Comparison of ENCODE assay signal across 29 cellular contexts in the genomic region with DNA sequence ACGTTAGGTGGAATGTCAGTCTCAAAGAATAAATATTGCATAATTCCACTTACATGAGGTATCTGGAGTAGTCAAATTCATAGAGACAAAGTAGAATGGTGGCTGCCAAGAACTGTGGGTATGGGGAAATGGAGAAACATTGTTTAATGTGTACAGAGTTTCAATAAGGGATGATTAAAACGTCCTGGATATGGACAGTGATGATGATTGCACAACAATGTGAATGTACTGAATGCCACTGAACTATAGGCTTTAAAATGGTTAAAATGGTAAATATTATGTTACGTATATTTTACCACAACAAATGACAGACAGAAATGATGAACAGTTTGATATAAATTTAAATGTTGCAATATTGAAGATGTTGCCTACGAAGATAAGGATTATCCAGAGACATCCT.
"Had no signal": no experiment of that assay in that cellular context is flagged by ENCODE, and none has a peak within 500 bp of the region (broad histone marks: within the 10 kb centered on the region; RNA-seq: fewer than 3 reads in every experiment).

No MANE protein-coding gene starts in this region.

- H3K27ac Mint-ChIP-seq: stimulated activated effector memory CD8-positive, alpha-beta T cell treated with anti-CD3 and anti-CD28 coated beads, Interleukin-12 subunit alpha, Interleukin-12 subunit beta, amount 100 ng/mL, for 72 hours; stimulated activated memory B cell treated with anti-CD40 and anti-IgM and Interleukin-4, amounts not matched to agents 10 μg/mL and 1 μg/mL and 100 μg/mL, for 72 hours; stimulated activated naive B cell treated with anti-CD40 and anti-IgM and Interleukin-4, amounts not matched to agents 10 μg/mL and 1 μg/mL and 100 μg/mL, for 72 hours; stimulated activated naive CD8-positive, alpha-beta T cell treated with anti-CD3 and anti-CD28 coated beads, Interleukin-15, amount 100 ng/mL, for 72 hours; stimulated activated naive CD8-positive, alpha-beta T cell treated with anti-CD3 and anti-CD28 coated beads, Interleukin-15, Interleukin-2, amounts not matched to agents 100 ng/mL and 50 ng/mL, for 24 hours; type B pancreatic cell had no signal

- H3K27ac ChIP-seq: stomach, suprapubic skin, testis, thoracic aorta, thyroid gland, tibial artery, tibial nerve, transverse colon, upper lobe of left lung, upper lobe of right lung, uterus, vagina had no signal

- H3K4me1 Mint-ChIP-seq: stimulated activated effector memory CD8-positive, alpha-beta T cell treated with anti-CD3 and anti-CD28 coated beads, Interleukin-12 subunit alpha, Interleukin-12 subunit beta, amount 100 ng/mL, for 72 hours; stimulated activated memory B cell treated with anti-CD40 and anti-IgM and Interleukin-4, amounts not matched to agents 10 μg/mL and 1 μg/mL and 100 μg/mL, for 72 hours; stimulated activated naive B cell treated with anti-CD40 and anti-IgM and Interleukin-4, amounts not matched to agents 10 μg/mL and 1 μg/mL and 100 μg/mL, for 72 hours; stimulated activated naive CD8-positive, alpha-beta T cell treated with anti-CD3 and anti-CD28 coated beads, Interleukin-15, amount 100 ng/mL, for 72 hours had no signal

- ATAC-seq: stimulated activated effector memory CD8-positive, alpha-beta T cell treated with anti-CD3 and anti-CD28 coated beads, Interleukin-12 subunit alpha, Interleukin-12 subunit beta, amount 100 ng/mL, for 72 hours; stimulated activated memory B cell treated with anti-CD40 and anti-IgM and Interleukin-4, amounts not matched to agents 10 μg/mL and 1 μg/mL and 100 μg/mL, for 72 hours; stimulated activated naive B cell treated with anti-CD40 and anti-IgM and Interleukin-4, amounts not matched to agents 10 μg/mL and 1 μg/mL and 100 μg/mL, for 72 hours; stimulated activated naive CD8-positive, alpha-beta T cell treated with anti-CD3 and anti-CD28 coated beads, Interleukin-15, amount 100 ng/mL, for 72 hours; stimulated activated naive CD8-positive, alpha-beta T cell treated with anti-CD3 and anti-CD28 coated beads, Interleukin-15, Interleukin-2, amounts not matched to agents 100 U/mL and 50 U/mL, for 24 hours; upper lobe of right lung had no signal

- H3K4me3 Mint-ChIP-seq: stimulated activated effector memory CD8-positive, alpha-beta T cell treated with anti-CD3 and anti-CD28 coated beads, Interleukin-12 subunit alpha, Interleukin-12 subunit beta, amount 100 ng/mL, for 72 hours; stimulated activated memory B cell treated with anti-CD40 and anti-IgM and Interleukin-4, amounts not matched to agents 10 μg/mL and 1 μg/mL and 100 μg/mL, for 72 hours; stimulated activated naive B cell treated with anti-CD40 and anti-IgM and Interleukin-4, amounts not matched to agents 10 μg/mL and 1 μg/mL and 100 μg/mL, for 72 hours; stimulated activated naive CD8-positive, alpha-beta T cell treated with anti-CD3 and anti-CD28 coated beads, Interleukin-15, amount 100 ng/mL, for 72 hours; stimulated activated naive CD8-positive, alpha-beta T cell treated with anti-CD3 and anti-CD28 coated beads, Interleukin-15, Interleukin-2, amounts not matched to agents 100 ng/mL and 50 ng/mL, for 24 hours; type B pancreatic cell had no signal

- H3K4me1 ChIP-seq: stomach, suprapubic skin, testis, thyroid gland, tibial artery, tibial nerve, transverse colon, upper lobe of left lung, upper lobe of right lung, uterus, vagina had no signal

- FAIRE-seq: urothelium cell line had no signal

- H3K36me3 Mint-ChIP-seq: stimulated activated effector memory CD8-positive, alpha-beta T cell treated with anti-CD3 and anti-CD28 coated beads, Interleukin-12 subunit alpha, Interleukin-12 subunit beta, amount 100 ng/mL, for 72 hours; stimulated activated memory B cell treated with anti-CD40 and anti-IgM and Interleukin-4, amounts not matched to agents 10 μg/mL and 1 μg/mL and 100 μg/mL, for 72 hours; stimulated activated naive B cell treated with anti-CD40 and anti-IgM and Interleukin-4, amounts not matched to agents 10 μg/mL and 1 μg/mL and 100 μg/mL, for 72 hours; type B pancreatic cell had no signal

- H3K9me3 Mint-ChIP-seq: stimulated activated naive CD8-positive, alpha-beta T cell treated with anti-CD3 and anti-CD28 coated beads, Interleukin-15, Interleukin-2, amounts not matched to agents 100 ng/mL and 50 ng/mL, for 24 hours; type B pancreatic cell had no signal

- H3K36me3 ChIP-seq: stomach, suprapubic skin, thoracic aorta, thyroid gland, tibial artery, tibial nerve, transverse colon, upper lobe of left lung, upper lobe of right lung, uterus, vagina had no signal

- DNase-seq: stimulated activated CD4-positive, alpha-beta T cell treated with anti-CD3 and anti-CD28 coated beads, Interleukin-2, amount 100 ng/mL, for 48 hours; stimulated activated CD4-positive, alpha-beta T cell treated with anti-CD3 and anti-CD28 coated beads, Interleukin-4, amount 100 ng/mL, for 1 hour; stimulated activated CD4-positive, alpha-beta T cell treated with anti-CD3 and anti-CD28 coated beads, Interleukin-4, amount 100 ng/mL, for 24 hours; stimulated activated CD4-positive, alpha-beta T cell treated with anti-CD3 and anti-CD28 coated beads, Interleukin-4, amount 100 ng/mL, for 4 hours; stimulated activated CD8-positive, alpha-beta memory T cell treated with anti-CD3 and anti-CD28 coated beads, Interleukin-4, amount 100 ng/mL, for 48 hours; stimulated activated naive B cell treated with anti-CD40 and anti-IgM and Interleukin-4, amounts not matched to agents 10 μg/mL and 1 μg/mL and 100 μg/mL, for 72 hours; stimulated activated naive CD4-positive, alpha-beta T cell; stimulated activated naive CD4-positive, alpha-beta T cell treated with Interleukin-2 at 50 U/mL for 16 hours; stimulated activated naive CD8-positive, alpha-beta T cell treated with anti-CD3 and anti-CD28 coated beads, Interleukin-15, amount 100 ng/mL, for 72 hours; stimulated activated naive CD8-positive, alpha-beta T cell treated with anti-CD3 and anti-CD28 coated beads, Interleukin-15, Interleukin-2, amounts not matched to agents 100 U/mL and 50 U/mL, for 24 hours; stomach; substantia nigra; testis; thyroid gland; tibial artery; transverse colon; trophoblast cell; upper lobe of left lung; upper lobe of right lung; uterus had no signal

- H3K4me3 ChIP-seq: stomach, suprapubic skin, testis, thoracic aorta, thyroid gland, tibial artery, tibial nerve, transverse colon, upper lobe of left lung, upper lobe of right lung, uterus, vagina had no signal

- H3K27me3 Mint-ChIP-seq: stimulated activated memory B cell treated with anti-CD40 and anti-IgM and Interleukin-4, amounts not matched to agents 10 μg/mL and 1 μg/mL and 100 μg/mL, for 72 hours; stimulated activated naive B cell treated with anti-CD40 and anti-IgM and Interleukin-4, amounts not matched to agents 10 μg/mL and 1 μg/mL and 100 μg/mL, for 72 hours; stimulated activated naive CD8-positive, alpha-beta T cell treated with anti-CD3 and anti-CD28 coated beads, Interleukin-15, amount 100 ng/mL, for 72 hours; stimulated activated naive CD8-positive, alpha-beta T cell treated with anti-CD3 and anti-CD28 coated beads, Interleukin-15, Interleukin-2, amounts not matched to agents 100 ng/mL and 50 ng/mL, for 24 hours; type B pancreatic cell had no signal

- H3K9me3 ChIP-seq: stomach, testis, thoracic aorta, thyroid gland, tibial artery, transverse colon, upper lobe of left lung, upper lobe of right lung, uterus, vagina had no signal

- H3K27me3 ChIP-seq: stomach, suprapubic skin, testis, thyroid gland, tibial artery, tibial nerve, transverse colon, upper lobe of left lung, upper lobe of right lung, uterus, vagina had no signal
